In genomic region chr6:3053231-3053508, GRCh38 we compare ENCODE assay signal across 8 cellular contexts. TPM values are rescaled to one million over a fixed set of nuclear protein-coding genes. Genes with fewer than 3 reads are reported as not detected.
DNase-seq lines count a peak whose midpoint lies in the region; ATAC-seq and TF ChIP-seq lines count a peak whose summit lies in the region.

No MANE protein-coding gene starts in this region.

- H3K36me3 Mint-ChIP-seq in H9 (ENCODE audit: insufficient read depth in 1 of 3, low read depth in 3 of 3) (no peaks in the 10 kb centered on the region; a peak in 1 of 7 replicates), T-helper 17 cell (ENCODE audit: low read depth) (no peaks in the 10 kb centered on the region)

- no peak overlapping the region for H2BK5ac ChIP-seq in H9 (ENCODE audit: insufficient read length, low read length)

- H2BK20ac ChIP-seq in H9 (ENCODE audit: low read depth, low read length, poor library complexity, severe bottlenecking), result no peak overlapping the region

- no peak overlapping the region for H2AFZ ChIP-seq in H9 (ENCODE audit: low read length)

- H2AK5ac ChIP-seq in H9 (ENCODE audit: insufficient read length, low read length), result no peak overlapping the region

- H3K18ac ChIP-seq in H9 (ENCODE audit: insufficient read length, low read depth, low read length), result no peak overlapping the region

- H3T11ph ChIP-seq in H9 (ENCODE audit: low read length), result no peak overlapping the region

- TF ChIP-seq CTCF in H9 (conservative IDR thresholded peaks at IDR 0.05) (no peak), gastroesophageal sphincter (IDR thresholded peaks at IDR 0.05) (no peak), gastrocnemius medialis (IDR thresholded peaks at IDR 0.05 in 4 of 5, conservative IDR thresholded peaks at IDR 0.05 in 1 of 5) (no peak)

- peak overlapping the region; percentile 20 for H3K9ac ChIP-seq in H9 (ENCODE audit: extremely low read depth, insufficient read length, low read length)

- no peak overlapping the region for H2BK12ac ChIP-seq in H9 (ENCODE audit: insufficient read length, low read depth, low read length)

- peaks cover 7% of the 10 kb centered on the region for H3K23me2 ChIP-seq in H9 (ENCODE audit: insufficient read length, low read depth, low read length, poor library complexity, severe bottlenecking)

- no peak overlapping the region; a peak in 1 of 7 replicates for H3K27ac Mint-ChIP-seq in H9
- peak overlapping the region; percentile 74 for H3K27ac Mint-ChIP-seq in T-helper 17 cell

- no peaks in the 10 kb centered on the region for H3K79me2 ChIP-seq in H9 (ENCODE audit: insufficient read depth, low read length)

- ATAC-seq in T-helper 17 cell, result no peak
- no peak for ATAC-seq in gastroesophageal sphincter
- ATAC-seq in gastrocnemius medialis, result no peak
- no peak for ATAC-seq in GM18870 (IDR thresholded peaks at IDR 0.05; ENCODE audit: unreplicated experiment)

- peak overlapping the region; percentile 31 to 54 for H3K4me3 ChIP-seq in gastroesophageal sphincter
- peak overlapping the region; percentile 44 to 62 (median 49) for H3K4me3 ChIP-seq in gastrocnemius medialis

- no peaks in the 10 kb centered on the region for H3K79me1 ChIP-seq in H9 (ENCODE audit: insufficient read depth, low read depth, low read length, poor library complexity, severe bottlenecking)

- no peaks in the 10 kb centered on the region for H3K9me3 ChIP-seq in H9 (ENCODE audit: control insufficient read depth, low read depth, low read length)
- peaks cover 2% of the 10 kb centered on the region for H3K9me3 ChIP-seq in T-helper 17 cell (ENCODE audit: control insufficient read depth, low read length, poor library complexity, severe bottlenecking)
- H3K9me3 ChIP-seq in gastroesophageal sphincter, result no peaks in the 10 kb centered on the region
- H3K9me3 ChIP-seq in gastrocnemius medialis, result no peaks in the 10 kb centered on the region

- in situ Hi-C loops in gastrocnemius medialis (cut with MboI; ENCODE audit: low sequenced_read_pairs in 4 of 4), result loop anchor here (5.0 to 25.0 kb wide), 3 partner anchors 56 to 216 kb away; partner anchors contain the start of genes SERPINB1 (in 2 of the 4) and NQO2 (in 1 of the 4)

- H3K14ac ChIP-seq in H9 (ENCODE audit: insufficient read depth, low read length), result no peak overlapping the region

- H3K27me3 Mint-ChIP-seq in H9 (ENCODE audit: low read depth), result peaks cover 11% of the 10 kb centered on the region
- H3K27me3 Mint-ChIP-seq in T-helper 17 cell, result peaks cover 10% of the 10 kb centered on the region

- H3K4me2 ChIP-seq in H9 (ENCODE audit: insufficient read depth, insufficient read length, low read length), result peak overlapping the region; percentile 99

- no peak overlapping the region for H4K8ac ChIP-seq in H9 (replicated peaks; ENCODE audit: insufficient read length, low read depth, low read length)

- no peak overlapping the region for H2BK15ac ChIP-seq in H9 (ENCODE audit: low read depth, low read length)

- no peak overlapping the region for H3K56ac ChIP-seq in H9 (ENCODE audit: insufficient read length, low read depth, low read length)

- H3K23ac ChIP-seq in H9 (ENCODE audit: insufficient read length, low read depth, low read length), result no peak overlapping the region

- H3K4me1 ChIP-seq in H9 (ENCODE audit: insufficient read depth, low read length), result peaks cover 3% of the 10 kb centered on the region; the same call in 1 of the 2 replicates
- peaks cover 0 to 29% (median 0%) of the 10 kb centered on the region in 3 donors for H3K4me1 ChIP-seq in gastroesophageal sphincter
- peaks cover 4 to 14% of the 10 kb centered on the region in 2 donors for H3K4me1 ChIP-seq in gastrocnemius medialis

- no CpG with 5 or more reads among the region's 11 CpGs for WGBS in H9 (ENCODE audit: extremely low coverage, insufficient read length, low lambda C conversion rate)
- 55% methylated on average over 6 of the region's 11 CpGs; no CpG with 5 or more reads in 1 of the 2 donors for WGBS in gastroesophageal sphincter (ENCODE audit: low coverage in 1 of 2), 2 donors

- peaks cover 31 to 35% of the 10 kb centered on the region in 2 experiments for H3K4me1 Mint-ChIP-seq in H9
- H3K4me1 Mint-ChIP-seq in T-helper 17 cell, result peaks cover 11% of the 10 kb centered on the region

- TF ChIP-seq EP300 in gastroesophageal sphincter (IDR thresholded peaks at IDR 0.05), result no peak

- H4K91ac ChIP-seq in H9 (ENCODE audit: insufficient read length, low read depth, low read length), result no peak overlapping the region

- no peak overlapping the region for H3K4ac ChIP-seq in H9 (ENCODE audit: low read depth, low read length)

- H3K36me3 ChIP-seq in gastroesophageal sphincter (no peaks in the 10 kb centered on the region), gastrocnemius medialis (no peaks in the 10 kb centered on the region)

- no peak overlapping the region for H3K27ac ChIP-seq in H9 (ENCODE audit: insufficient read length, low read depth, low read length)
- H3K27ac ChIP-seq in gastroesophageal sphincter, result peak overlapping the region in 3 of 4 donors; percentile 55 to 72 (median 68)
- H3K27ac ChIP-seq in gastrocnemius medialis, result peak overlapping the region; percentile 48 to 71 (median 69)

- H3K27me3 ChIP-seq in H9 (ENCODE audit: insufficient read depth, low read length), result no peaks in the 10 kb centered on the region
- H3K27me3 ChIP-seq in gastroesophageal sphincter, result no peaks in the 10 kb centered on the region
- no peaks in the 10 kb centered on the region for H3K27me3 ChIP-seq in gastrocnemius medialis

- H3K4me3 Mint-ChIP-seq in H9, result peak overlapping the region; percentile 66 to 83
- H3K4me3 Mint-ChIP-seq in T-helper 17 cell, result peak overlapping the region; percentile 76

- DNase-seq in H9 (no peak), T-helper 17 cell (no peak), gastrocnemius medialis (no peak), epidermal melanocyte (ENCODE audit: insufficient read length, low spot score) (no peak), NCI-H446 treated with DMSO at 0.1 percent for 48 hours (lab: John Stamatoyannopoulos, UW) (no peak), C1 segment of cervical spinal cord (lab: John Stamatoyannopoulos, UW) (no peak)

- no peaks in the 10 kb centered on the region for H3K9me3 Mint-ChIP-seq in H9

- no peaks in the 10 kb centered on the region for H4K20me1 ChIP-seq in H9 (ENCODE audit: control insufficient read depth, insufficient read depth, insufficient read length)

- no peak overlapping the region for H2BK120ac ChIP-seq in H9 (ENCODE audit: low read depth, low read length, poor library complexity, severe bottlenecking)

- H4K5ac ChIP-seq in H9 (ENCODE audit: insufficient read length, low read depth, low read length), result no peak overlapping the region

- intact Hi-C loops in gastrocnemius medialis (cut with DNase I; ENCODE audit: low total_unique reads), result loop anchor here (1.0 to 2.0 kb wide), 3 partner anchors 28 to 206 kb away; partner anchors contain the start of gene NQO2

- no peak for TF ChIP-seq POLR2A in gastroesophageal sphincter (IDR thresholded peaks at IDR 0.05)
- TF ChIP-seq POLR2A in gastrocnemius medialis (IDR thresholded peaks at IDR 0.05), result no peak

RNA-seq across cellular contexts. Expression of gene RIPK1, which starts 15.1 kb away (rescaled TPM):
- total RNA-seq in H9 (2021), result 24.6 and 25.1 TPM in 2 replicates
- total RNA-seq in T-helper 17 cell, result 10 to 100 TPM; 24.3 to 27.2 TPM
- total RNA-seq in gastroesophageal sphincter, result 10 to 100 TPM; 20.1 to 28.9 (median 25.7) TPM
- total RNA-seq in gastrocnemius medialis, result 10 to 100 TPM in 2 of 4 donors, 1 to 10 TPM in 2; 8.6 to 12.0 (median 10.3) TPM

RNA-seq across cellular contexts. Expression of gene NQO2, which starts 53.5 kb away (rescaled TPM):
- total RNA-seq in H9 (2021), result 105 and 106 TPM in 2 replicates
- 10 to 100 TPM in 1 of 2 donors, 1 to 10 TPM in 1; 9.2 to 14.2 TPM for total RNA-seq in T-helper 17 cell
- 10 to 100 TPM; 15.8 to 32.8 (median 27.2) TPM for total RNA-seq in gastroesophageal sphincter
- 10 to 100 TPM; 46.7 to 94.5 (median 60.3) TPM for total RNA-seq in gastrocnemius medialis
